Comparison of ENCODE assay signal across 1 cellular context in the genomic region with DNA sequence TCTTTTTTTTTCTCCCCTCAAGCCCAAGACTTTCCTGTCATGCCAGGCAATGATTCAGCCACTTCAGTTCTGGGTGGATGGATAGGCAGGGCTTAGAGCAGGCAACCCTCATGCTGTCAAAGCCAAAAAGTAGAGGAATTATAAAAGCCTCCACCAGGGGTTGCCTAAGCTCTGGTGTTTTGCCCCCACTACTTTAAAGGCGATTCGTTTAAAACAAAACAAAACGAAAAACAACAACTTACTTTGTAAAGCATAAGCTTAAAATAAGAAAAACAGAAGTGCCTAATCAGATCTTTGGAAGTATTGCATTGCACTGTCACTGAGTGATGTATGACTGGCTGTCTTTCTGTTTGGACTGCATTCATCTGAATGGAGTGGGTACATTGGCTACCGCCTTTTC.
TF ChIP-seq lines count a peak whose summit lies in the region.

No MANE protein-coding gene starts in this region.

TF ChIP-seq in endothelial cell of umbilical vein, 7 proteins besides CTCF, POLR2A, EP300 and RAD21:
- TF ChIP-seq JUN (IDR thresholded peaks at IDR 0.05; ENCODE audit: borderline replicate concordance, insufficient read depth, insufficient read length, low read depth) (no peak), GATA2 (IDR thresholded peaks at IDR 0.05; ENCODE audit: insufficient read depth, insufficient read length, low read depth, low read length) (no peak), MYC (IDR thresholded peaks at IDR 0.05; ENCODE audit: low read depth, low read length) (no peak), FOS (IDR thresholded peaks at IDR 0.05; ENCODE audit: borderline replicate concordance, insufficient read depth, low read length) (no peak), POLR2AphosphoS5 (IDR thresholded peaks at IDR 0.05; ENCODE audit: insufficient read depth, low read depth, low read length) (no peak), EZH2 (IDR thresholded peaks at IDR 0.05; ENCODE audit: borderline replicate concordance, low read depth, low read length, severe bottlenecking) (no peak)
- TF ChIP-seq, protein P1, sequence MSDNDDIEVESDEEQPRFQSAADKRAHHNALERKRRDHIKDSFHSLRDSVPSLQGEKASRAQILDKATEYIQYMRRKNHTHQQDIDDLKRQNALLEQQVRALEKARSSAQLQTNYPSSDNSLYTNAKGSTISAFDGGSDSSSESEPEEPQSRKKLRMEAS (IDR thresholded peaks at IDR 0.05; ENCODE audit: insufficient read depth, insufficient read length), result no peak
